In the genomic region with DNA sequence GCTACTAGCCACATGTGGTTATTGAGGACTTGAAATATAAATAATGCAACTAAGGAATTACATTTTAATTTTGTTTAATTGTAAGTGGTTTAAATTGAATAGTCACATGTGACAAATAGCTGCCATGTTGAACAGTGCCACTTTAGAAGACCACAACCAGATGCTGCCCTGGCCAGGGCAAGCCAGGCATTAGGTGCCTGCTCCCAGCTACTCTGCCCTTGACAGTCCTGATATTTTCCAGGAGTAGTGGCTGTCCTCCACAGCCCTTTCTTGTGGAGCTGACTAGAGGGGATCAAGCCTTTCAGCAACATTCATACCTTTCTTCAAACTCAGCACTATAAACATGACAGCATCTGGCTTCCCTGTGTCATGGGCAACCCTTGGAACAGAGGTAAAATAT, we compare ENCODE assay signal across 34 cellular contexts. TPM values are rescaled to one million over a fixed set of nuclear protein-coding genes. Genes with fewer than 3 reads are reported as not detected.
"Had no signal": no experiment of that assay in that cellular context is flagged by ENCODE, and none has a peak within 500 bp of the region (broad histone marks: within the 10 kb centered on the region; RNA-seq: fewer than 3 reads in every experiment).

No MANE protein-coding gene starts in this region.

- ATAC-seq: activated T-cell treated with anti-CD3 and anti-CD28 coated beads, Interleukin-2, amount 50 U/mL, for 72 hours; activated T-helper 17 cell treated with anti-CD3 and anti-CD28 coated beads, Interleukin-2, amount 50 U/mL, for 72 hours; PC-3 had no signal

- H3K4me1 ChIP-seq: ascending aorta, Peyer's patch, SJSA1 had no signal

- DNase-seq: activated CD4-positive, alpha-beta memory T cell treated with anti-CD3 and anti-CD28 coated beads, Interleukin-2, amount 10 ng/mL, durations not matched to agents 7 days and 5 days; activated CD4-positive, alpha-beta T cell treated with anti-CD3 and anti-CD28 coated beads for 1 hour; activated CD4-positive, alpha-beta T cell treated with anti-CD3 and anti-CD28 coated beads for 48 hours; activated CD4-positive, CD25-positive, alpha-beta regulatory T cell; activated effector memory CD4-positive, alpha-beta T cell treated with anti-CD3 and anti-CD28 coated beads, Interleukin-2, amount 50 U/mL, for 16 hours; activated naive CD4-positive, alpha-beta T cell; activated naive CD4-positive, alpha-beta T cell treated with anti-CD3 and anti-CD28 coated beads, Interleukin-2, amount 50 U/mL, for 16 hours; activated naive CD8-positive, alpha-beta T cell treated with anti-CD3 and anti-CD28 coated beads for 36 hours; activated T-cell treated with anti-CD3 and anti-CD28 coated beads, Interleukin-2, amount 50 U/mL, for 1 hour; activated T-cell treated with anti-CD3 and anti-CD28 coated beads, Interleukin-2, amount 50 U/mL, for 72 hours; amniotic stem cell; Karpas-422; KBM-7; NCI-H1048; NCI-H1105 treated with DMSO at 0.1 percent for 48 hours; NCI-H1436; NCI-H1694; NCI-H345; NCI-H524 treated with DMSO at 0.1 percent for 48 hours; NCI-H748 treated with DMSO at 0.1 percent for 48 hours; NK-92 treated with Interleukin-12 subunit alpha and Interleukin-12 subunit beta, amount 100 ng/mL, for 24 hours; PC-3; Peyer's patch; RPMI8226; SHP77 treated with DMSO at 0.1 percent for 48 hours; T1000; WERI-Rb-1 had no signal

- H3K27me3 ChIP-seq: ascending aorta, cardiac muscle cell, Peyer's patch had no signal

- H3K27ac ChIP-seq: ascending aorta, cardiac muscle cell, SJSA1, WERI-Rb-1 had no signal

- H3K36me3 ChIP-seq: ascending aorta, cardiac muscle cell, Peyer's patch, SJSA1, WERI-Rb-1 had no signal

- H3K9me3 ChIP-seq: ascending aorta, Peyer's patch, SJSA1 had no signal

- H3K4me3 ChIP-seq: ascending aorta, cardiac muscle cell, Peyer's patch, SJSA1 had no signal

RNA-seq across cellular contexts. Expression of gene TMEM100, which starts 31.0 kb away (rescaled TPM):
- total RNA-seq: activated CD4-positive, alpha-beta memory T cell treated with anti-CD3 and anti-CD28 coated beads, Interleukin-2, amount 10 ng/mL, durations not matched to agents 7 days and 5 days; activated CD8-positive, alpha-beta memory T cell treated with anti-CD3 and anti-CD28 coated beads for 36 hours; activated naive CD8-positive, alpha-beta T cell treated with anti-CD3 and anti-CD28 coated beads for 36 hours; activated T-cell treated with anti-CD3 and anti-CD28 coated beads, Interleukin-2, amount 50 U/mL, for 72 hours; activated T-helper 17 cell treated with anti-CD3 and anti-CD28 coated beads, Interleukin-2, amount 50 U/mL, for 72 hours; PC-3; T-helper 1 cell treated with Interleukin-12 subunit alpha and Interleukin-12 subunit beta and Interleukin-4 antibody, amounts not matched to agents 30 ng/mL and 1 ng/mL, for 36 hours; T-helper 2 cell treated with Interferon-gamma antibody and Interleukin-4, amounts not matched to agents 100 ng/mL and 5 ng/mL, for 36 hours had no signal
- polyA plus RNA-seq: cardiac muscle cell had no signal
